1 cellular context compared by ENCODE assay signal in genomic region chr6:105019285-105019684, GRCh38.
TF ChIP-seq lines count a peak whose summit lies in the region.

No MANE protein-coding gene starts in this region.

TF ChIP-seq in WTC11, 78 proteins besides CTCF, POLR2A, EP300 and RAD21 (continued from another document):
- TF ChIP-seq, protein P1, sequence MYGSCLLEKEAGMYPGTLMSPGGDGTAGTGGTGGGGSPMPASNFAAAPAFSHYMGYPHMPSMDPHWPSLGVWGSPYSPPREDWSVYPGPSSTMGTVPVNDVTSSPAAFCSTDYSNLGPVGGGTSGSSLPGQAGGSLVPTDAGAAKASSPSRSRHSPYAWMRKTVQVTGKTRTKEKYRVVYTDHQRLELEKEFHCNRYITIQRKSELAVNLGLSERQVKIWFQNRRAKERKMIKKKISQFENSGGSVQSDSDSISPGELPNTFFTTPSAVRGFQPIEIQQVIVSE (CRISPR knock-in tag; IDR thresholded peaks at IDR 0.05; ENCODE audit: borderline replicate concordance) = no peak
- TF ChIP-seq ZNF423 (CRISPR knock-in tag; IDR thresholded peaks at IDR 0.05) (no peak), MAX (CRISPR knock-in tag; IDR thresholded peaks at IDR 0.05) (no peak), ZNF121 (CRISPR knock-in tag; IDR thresholded peaks at IDR 0.05) (no peak)
TF ChIP-seq in WTC11: peak in this region for 0.
